ENCODE assay signal across 12 cellular contexts in genomic region chr20:25081065-25081729, GRCh38. TPM values are rescaled to one million over a fixed set of nuclear protein-coding genes. Genes with fewer than 3 reads are reported as not detected.
A peak's percentile ranks its signal among the peaks of the same experiment; 100 is the strongest.
DNase-seq lines count a peak whose midpoint lies in the region; ATAC-seq and TF ChIP-seq lines count a peak whose summit lies in the region.
"Had no signal": no experiment of that assay in that cellular context is flagged by ENCODE, and none has a peak within 500 bp of the region (broad histone marks: within the 10 kb centered on the region; RNA-seq: fewer than 3 reads in every experiment).

No MANE protein-coding gene starts in this region.

- CTCF ChIA-PET in HCT116 (lab: Charles Lee) (no interaction called here), PC-9 (lab: Charles Lee) (no interaction called here)
- CTCF ChIA-PET in activated CD4-positive, alpha-beta memory T cell treated with anti-CD3 and anti-CD28 coated beads for 36 hours (lab: Charles Lee), result interaction anchor here (1.3 kb wide), 1 partner anchor 16 kb away, joined by 3 read pairs; no protein-coding TSS in a partner anchor

- no peak overlapping the region for H3K27ac Mint-ChIP-seq in activated CD4-positive, alpha-beta memory T cell treated with anti-CD3 and anti-CD28 coated beads for 36 hours

- POLR2A ChIA-PET in HCT116 (lab: Charles Lee) (no interaction called here), PC-9 (lab: Charles Lee; ENCODE audit: unreplicated experiment) (no interaction called here)
- POLR2A ChIA-PET in activated CD4-positive, alpha-beta memory T cell treated with anti-CD3 and anti-CD28 coated beads for 36 hours (lab: Charles Lee), result no interaction called here

- H3K27me3 ChIP-seq in HCT116 (ENCODE audit: insufficient read depth, low read length) (peaks cover 17% of the 10 kb centered on the region), heart right ventricle (peaks cover 39 to 100% (median 95%) of the 10 kb centered on the region in 7 donors), PC-9 (ENCODE audit: insufficient read depth, low read depth) (no peaks in the 10 kb centered on the region)

- H3K79me2 ChIP-seq in HCT116 (ENCODE audit: insufficient read depth, low read length) (no peaks in the 10 kb centered on the region), PC-9 (ENCODE audit: low read depth) (no peaks in the 10 kb centered on the region)

- peaks cover 32% of the 10 kb centered on the region for H3K4me1 Mint-ChIP-seq in activated CD4-positive, alpha-beta memory T cell treated with anti-CD3 and anti-CD28 coated beads for 36 hours (ENCODE audit: low read depth)

- H3K4me2 ChIP-seq in HCT116 (ENCODE audit: low read length) (no peak overlapping the region), PC-9 (no peak overlapping the region)

- TF ChIP-seq CTCF in HCT116 (IDR thresholded peaks at IDR 0.05 in 2 of 3, conservative IDR thresholded peaks at IDR 0.05 in 1 of 3; ENCODE audit: borderline replicate concordance in 1 of 3, insufficient read depth in 1 of 3, low read depth in 2 of 3, low read length in 2 of 3) (no peak), heart right ventricle (IDR thresholded peaks at IDR 0.05) (no peak), PC-9 (conservative IDR thresholded peaks at IDR 0.05) (no peak)

- ATAC-seq in HCT116 (no peak), heart right ventricle (peak in 5 of 8 donors; percentile 30 to 50 (median 37))

- H3K4me3 ChIP-seq in HCT116 (replicated peaks in 1 of 2; ENCODE audit: low read depth in 1 of 2, low read length in 2 of 2), result no peak overlapping the region
- H3K4me3 ChIP-seq in heart right ventricle, result peak overlapping the region in 1 of 10 donors; percentile 3
- H3K4me3 ChIP-seq in PC-9, result no peak overlapping the region
- H3K4me3 ChIP-seq: thoracic aorta had no signal

- no TSS peak for BruUV-seq in HCT116 (replicated peaks; lab: Mats Ljungman, UMichigan)
- BruUV-seq in PC-9 (replicated peaks; lab: Mats Ljungman, UMichigan), result no TSS peak

- H3K4me1 ChIP-seq in HCT116 (ENCODE audit: control insufficient read depth in 1 of 2, insufficient read depth in 2 of 2, low read length in 2 of 2), result peaks cover 12 to 14% of the 10 kb centered on the region in 2 experiments
- peaks cover 2 to 50% (median 36%) of the 10 kb centered on the region in 9 donors for H3K4me1 ChIP-seq in heart right ventricle
- H3K4me1 ChIP-seq in PC-9 (replicated peaks; ENCODE audit: insufficient read depth), result peaks cover 30% of the 10 kb centered on the region

- H3K9me3 Mint-ChIP-seq in activated CD4-positive, alpha-beta memory T cell treated with anti-CD3 and anti-CD28 coated beads for 36 hours, result no peaks in the 10 kb centered on the region

- H3K9me2 ChIP-seq in HCT116 (ENCODE audit: insufficient read depth) (no peaks in the 10 kb centered on the region), PC-9 (ENCODE audit: insufficient read depth) (no peaks in the 10 kb centered on the region)

- H3K9me3 ChIP-seq in HCT116 (ENCODE audit: control insufficient read depth in 1 of 2, insufficient read depth in 1 of 2, low read depth in 1 of 2, low read length in 2 of 2), result no peaks in the 10 kb centered on the region
- H3K9me3 ChIP-seq in heart right ventricle, result no peaks in the 10 kb centered on the region
- H3K9me3 ChIP-seq in PC-9 (ENCODE audit: insufficient read depth, low read depth), result no peaks in the 10 kb centered on the region
- H3K9me3 ChIP-seq: thoracic aorta had no signal

- H3F3A ChIP-seq in PC-9 (ENCODE audit: insufficient read depth, low read depth), result peaks cover 21% of the 10 kb centered on the region

- H4K20me1 ChIP-seq in HCT116 (ENCODE audit: insufficient read depth) (no peaks in the 10 kb centered on the region), PC-9 (ENCODE audit: insufficient read depth) (no peaks in the 10 kb centered on the region)

- no peak overlapping the region for H3K27ac ChIP-seq in HCT116 (ENCODE audit: low read depth, low read length)
- H3K27ac ChIP-seq in heart right ventricle, result no peak overlapping the region
- no peak overlapping the region for H3K27ac ChIP-seq in PC-9
- H3K27ac ChIP-seq: thoracic aorta had no signal

- H3K36me3 ChIP-seq in HCT116 (ENCODE audit: control insufficient read depth in 1 of 2, insufficient read depth in 2 of 2, low read length in 2 of 2) (no peaks in the 10 kb centered on the region), heart right ventricle (no peaks in the 10 kb centered on the region), PC-9 (ENCODE audit: low read depth) (no peaks in the 10 kb centered on the region)
- H3K36me3 ChIP-seq: thoracic aorta had no signal

- intact Hi-C loops in HCT116 (cut with micrococcal nuclease), result no loop called here
- intact Hi-C loops in activated CD4-positive, alpha-beta memory T cell treated with anti-CD3 and anti-CD28 coated beads for 36 hours (cut with micrococcal nuclease), result loop anchor here (5.0 kb wide), 1 partner anchor 96 kb away; no protein-coding TSS in a partner anchor
- intact Hi-C loops in heart right ventricle (cut with DNase I), result loop anchor here in 6 of 10 donors (2.0 to 10.0 kb wide), 4 partner anchors 94 to 316 kb away; no protein-coding TSS in a partner anchor
- intact Hi-C loops in PC-9 (cut with micrococcal nuclease; ENCODE audit: unreplicated experiment), result no loop called here

- H3K36me3 Mint-ChIP-seq in activated CD4-positive, alpha-beta memory T cell treated with anti-CD3 and anti-CD28 coated beads for 36 hours, result no peaks in the 10 kb centered on the region

- H3K27me3 Mint-ChIP-seq in activated CD4-positive, alpha-beta memory T cell treated with anti-CD3 and anti-CD28 coated beads for 36 hours, result peaks cover 71% of the 10 kb centered on the region

- DNase-seq in HCT116 (ENCODE audit: low read depth, low spot score) (no peak), heart right ventricle (no peak), retina (peak; percentile 91), PC-9 (no peak), midbrain (lab: John Stamatoyannopoulos, UW) (no peak), SIG-M5 (lab: John Stamatoyannopoulos, UW) (no peak)
- peak; percentile 56 for DNase-seq in activated CD4-positive, alpha-beta memory T cell treated with anti-CD3 and anti-CD28 coated beads for 36 hours
- no peak for DNase-seq in NK-92 treated with Interleukin-12 subunit alpha and Interleukin-12 subunit beta, amount 100 ng/mL, for 24 hours (lab: John Stamatoyannopoulos, UW)
- DNase-seq: NCI-H510A had no signal

- RAD21 ChIA-PET in HCT116 (lab: Charles Lee; ENCODE audit: low non-redundant PET in 1 of 2, low total read pairs in 2 of 2, uncharacterized antibody in 2 of 2, unreplicated experiment in 2 of 2), result no interaction called here

- no peak for TF ChIP-seq RAD21 in HCT116 (IDR thresholded peaks at IDR 0.05; ENCODE audit: low read depth)

- no peak overlapping the region for H3K9ac ChIP-seq in HCT116 (ENCODE audit: low read length)

- WGBS in heart right ventricle, 2 donors, result 2 to 3% methylated on average over 54 of the region's 54 CpGs

- H2AFZ ChIP-seq in HCT116 (ENCODE audit: low read depth, low read length, poor library complexity, severe bottlenecking), result no peak overlapping the region
- H2AFZ ChIP-seq in PC-9, result no peak overlapping the region

- H3K4me3 Mint-ChIP-seq in activated CD4-positive, alpha-beta memory T cell treated with anti-CD3 and anti-CD28 coated beads for 36 hours, result no peak overlapping the region

- TF ChIP-seq POLR2A in HCT116 (IDR thresholded peaks at IDR 0.05; ENCODE audit: borderline replicate concordance, extremely low read depth, insufficient read depth, insufficient read length), result no peak

TF ChIP-seq in HCT116, 20 proteins besides CTCF, POLR2A, EP300 and RAD21:
- TF ChIP-seq JUND (IDR thresholded peaks at IDR 0.05) (no peak), REST (IDR thresholded peaks at IDR 0.05; ENCODE audit: low read depth) (peak; percentile 62)
TF ChIP-seq in HCT116: peak in this region for 1.

RNA-seq across cellular contexts. Expression of gene VSX1, which starts 0.7 kb away (rescaled TPM):
- not detected for total RNA-seq in HCT116 (2021; ENCODE audit: unreplicated experiment)
- polyA plus RNA-seq in HCT116 (2012), result not detected in 2 replicates
- not detected for total RNA-seq in activated CD4-positive, alpha-beta memory T cell treated with anti-CD3 and anti-CD28 coated beads for 36 hours
- under 1 TPM in 8 of 10 donors, not detected in 2; 0.20 to 0.79 (median 0.42) TPM for total RNA-seq in heart right ventricle
- polyA plus RNA-seq in heart right ventricle, result under 1 TPM; 0.16 to 0.37 TPM
- total RNA-seq in PC-9 (2021), result 0.65 and 1.5 TPM in 2 replicates
- total RNA-seq: activated CD8-positive, alpha-beta memory T cell treated with anti-CD3 and anti-CD28 coated beads for 36 hours; fibroblast of lung; thoracic aorta had no signal
- polyA plus RNA-seq: fibroblast of lung had no signal

RNA-seq across cellular contexts. Expression of gene ACSS1, which starts 23.3 kb away (rescaled TPM):
- 0.27 TPM for total RNA-seq in HCT116 (2021; ENCODE audit: unreplicated experiment)
- polyA plus RNA-seq in HCT116 (2012), result not detected in 2 replicates
- total RNA-seq in activated CD4-positive, alpha-beta memory T cell treated with anti-CD3 and anti-CD28 coated beads for 36 hours, result 10 to 100 TPM; 15.2 to 16.2 TPM
- 100 to 1,000 TPM in 3 of 10 donors, 10 to 100 TPM in 7; 72.5 to 114 (median 87.4) TPM for total RNA-seq in heart right ventricle
- 10 to 100 TPM; 29.7 to 62.2 TPM for polyA plus RNA-seq in heart right ventricle
- total RNA-seq in PC-9 (2021), result 12.8 and 12.9 TPM in 2 replicates

Comparison
In these comparisons a context has a peak if more than half of its experiments do, and no peak if none do; other contexts are left out.
1. DNase-seq: peak in activated CD4-positive, alpha-beta memory T cell treated with anti-CD3 and anti-CD28 coated beads for 36 hours (single experiment) and retina (single experiment); none in HCT116 (single experiment), heart right ventricle (0 of 2), PC-9 (0 of 2), midbrain (single experiment), NK-92 treated with Interleukin-12 subunit alpha and Interleukin-12 subunit beta, amount 100 ng/mL, for 24 hours (single experiment) and SIG-M5 (single experiment).
2. RNA of gene ACSS1, which starts 23.3 kb away (total RNA-seq): 72.5 to 114 TPM in heart right ventricle, 15.2 to 16.2 TPM in activated CD4-positive, alpha-beta memory T cell treated with anti-CD3 and anti-CD28 coated beads for 36 hours and 12.8 to 12.9 TPM in PC-9; 0.27 TPM in HCT116 (single experiment); every median in the first group is over 10 times any median in the second.
3. intact Hi-C loops: an anchor here in activated CD4-positive, alpha-beta memory T cell treated with anti-CD3 and anti-CD28 coated beads for 36 hours (5.0 kb wide) and heart right ventricle (2.0 to 10.0 kb wide); none called in HCT116 and PC-9.